Comparison of ENCODE assay signal across 8 cellular contexts in the genomic region with DNA sequence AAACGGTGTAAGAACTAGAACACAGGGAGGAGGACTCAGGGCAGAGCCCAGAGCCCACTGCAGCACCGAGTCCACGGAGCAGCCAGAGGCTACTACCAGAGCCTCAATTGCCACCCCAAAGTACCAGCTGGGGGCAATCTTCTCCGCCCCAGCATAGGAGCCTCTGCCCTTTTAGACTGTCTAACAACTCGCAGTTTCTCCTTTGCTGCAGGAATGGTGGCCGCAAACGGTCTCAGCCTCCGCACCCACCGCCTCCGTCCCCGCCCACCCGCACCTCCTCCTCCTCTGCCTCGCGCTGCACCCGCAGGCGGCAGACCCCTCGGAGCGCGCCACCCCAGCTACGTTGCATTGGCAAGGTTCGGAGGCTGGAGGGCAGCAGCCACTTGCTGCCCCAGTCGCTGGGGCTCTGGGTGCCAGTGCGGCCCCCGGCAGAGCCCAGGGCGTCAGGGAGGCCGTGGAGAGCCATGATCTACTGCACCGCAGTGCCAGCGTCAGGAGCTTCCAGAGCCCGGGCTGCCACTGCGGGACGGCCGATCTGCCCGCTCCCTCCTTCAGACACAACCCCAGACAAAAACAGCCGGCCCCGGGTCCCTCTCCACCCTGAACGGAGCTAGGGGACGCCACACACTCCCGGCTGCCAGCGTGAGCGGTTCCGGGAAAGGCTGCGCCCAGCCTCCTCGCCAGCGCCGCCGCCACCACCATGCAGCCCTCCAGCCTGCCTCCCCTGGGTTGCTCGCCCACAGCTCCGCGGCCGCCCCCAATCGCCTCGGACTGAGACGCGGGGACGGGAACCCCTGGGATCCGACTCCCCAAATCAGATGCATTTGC. TPM values are rescaled to one million over a fixed set of nuclear protein-coding genes. Genes with fewer than 3 reads are reported as not detected.
DNase-seq lines count a peak whose midpoint lies in the region; ATAC-seq and TF ChIP-seq lines count a peak whose summit lies in the region.

No MANE protein-coding gene starts in this region.

- TF ChIP-seq CTCF in SK-N-SH (IDR thresholded peaks at IDR 0.05) (peak; percentile 34), lower lobe of right lung (IDR thresholded peaks at IDR 0.05) (no peak), thoracic aorta (IDR thresholded peaks at IDR 0.05) (no peak)

- H3K9me3 ChIP-seq in SK-N-SH, result no peaks in the 10 kb centered on the region
- no peaks in the 10 kb centered on the region for H3K9me3 ChIP-seq in lower lobe of right lung
- no peaks in the 10 kb centered on the region for H3K9me3 ChIP-seq in thoracic aorta

- H3K27me3 ChIP-seq in SK-N-SH (ENCODE audit: insufficient read depth), result no peaks in the 10 kb centered on the region
- H3K27me3 ChIP-seq in lower lobe of right lung (ENCODE audit: low read depth), result peaks cover 35% of the 10 kb centered on the region
- H3K27me3 ChIP-seq in thoracic aorta (replicated peaks; ENCODE audit: insufficient read depth), result no peaks in the 10 kb centered on the region

- peak overlapping the region; percentile 67 to 83 for H3K4me3 ChIP-seq in SK-N-SH (ENCODE audit: low read depth in 2 of 2, low read length in 1 of 2)
- peak overlapping the region; percentile 56 for H3K4me3 ChIP-seq in lower lobe of right lung
- peak overlapping the region; percentile 84 for H3K4me3 ChIP-seq in thoracic aorta

- H3K4me2 ChIP-seq in SK-N-SH, result peak overlapping the region; percentile 97

- POLR2A ChIA-PET in SK-N-SH (lab: Yijun Ruan, JAX), result interaction anchor here (0.7 to 2.8 kb wide), 11 partner anchors 9 to 457 kb away, joined by 3 to 19 read pairs (median 4); no protein-coding TSS in a partner anchor

- no peaks in the 10 kb centered on the region for H3K79me2 ChIP-seq in SK-N-SH (ENCODE audit: insufficient read depth)

- H3K27ac ChIP-seq in SK-N-SH (ENCODE audit: low read depth in 2 of 2, low read length in 1 of 2) (peak overlapping the region in 1 of 2 experiments; percentile 96; a peak in 2 of 4 replicates), lower lobe of right lung (peak overlapping the region; percentile 12), thoracic aorta (no peak overlapping the region)

- under 1% methylated on average over 25 of the region's 56 CpGs for WGBS in SK-N-SH (ENCODE audit: low lambda C conversion rate)

- peaks cover 5% of the 10 kb centered on the region for H3F3A ChIP-seq in SK-N-SH (replicated peaks; ENCODE audit: insufficient read depth)

- TF ChIP-seq RAD21 in SK-N-SH (IDR thresholded peaks at IDR 0.05; ENCODE audit: low read length), result peak; percentile 16; the same call in 1 of the 2 replicates

- ATAC-seq in HG02571 (IDR thresholded peaks at IDR 0.05; ENCODE audit: unreplicated experiment), result peak; percentile 50
- peak; percentile 56 to 59 for ATAC-seq in lower lobe of right lung
- no peak for ATAC-seq in thoracic aorta (ENCODE audit: insufficient number of reproducible peaks, low FRiP score, low read depth)

- H3K36me3 ChIP-seq in SK-N-SH (replicated peaks in 1 of 2; ENCODE audit: control insufficient read depth in 1 of 2, insufficient read depth in 2 of 2, low read length in 1 of 2) (peaks cover 0 to 4% of the 10 kb centered on the region in 2 experiments), lower lobe of right lung (no peaks in the 10 kb centered on the region), thoracic aorta (no peaks in the 10 kb centered on the region)

- intact Hi-C loops in lower lobe of right lung (cut with DNase I), result no loop called here

- H3K4me1 ChIP-seq in SK-N-SH (ENCODE audit: control insufficient read depth in 1 of 2, insufficient read depth in 2 of 2, low read depth in 1 of 2, low read length in 1 of 2) (peaks cover 0 to 15% of the 10 kb centered on the region in 2 experiments; a peak in 2 of 4 replicates), lower lobe of right lung (peaks cover 19% of the 10 kb centered on the region), thoracic aorta (ENCODE audit: control insufficient read depth in 1 of 2, low read depth in 2 of 2) (peaks cover 0 to 29% of the 10 kb centered on the region in 2 donors)

- peak overlapping the region; percentile 92; the same call in 1 of the 2 replicates for H2AFZ ChIP-seq in SK-N-SH (ENCODE audit: low read depth)

- H3K9me2 ChIP-seq in SK-N-SH, result no peaks in the 10 kb centered on the region

- TF ChIP-seq EP300 in SK-N-SH (IDR thresholded peaks at IDR 0.05; ENCODE audit: borderline replicate concordance in 1 of 2, low read depth in 1 of 2, low read length in 1 of 2), result no peak

- CTCF ChIA-PET in SK-N-SH (lab: Yijun Ruan, JAX), result interaction anchor here (0.8 to 6.0 kb wide), 14 partner anchors 9 to 1255 kb away, joined by 3 to 67 read pairs (median 4); no protein-coding TSS in a partner anchor

- DNase-seq in ELF-1 (ENCODE audit: low read depth, low spot score) (peak; percentile 33), SK-N-SH (peak; percentile 78), cortex of kidney (lab: John Stamatoyannopoulos, UW) (peak; percentile 7), lower lobe of right lung (peak; percentile 37), thoracic aorta (ENCODE audit: low spot score) (no peak), EL (no peak), NCI-H1048 (lab: John Stamatoyannopoulos, UW) (no peak)

- peak overlapping the region; percentile 28; the same call in 1 of the 2 replicates for H3K9ac ChIP-seq in SK-N-SH

- H4K20me1 ChIP-seq in SK-N-SH (ENCODE audit: insufficient read depth), result no peaks in the 10 kb centered on the region

TF ChIP-seq in SK-N-SH, 30 proteins besides CTCF, POLR2A, EP300 and RAD21:
- TF ChIP-seq RXRA (IDR thresholded peaks at IDR 0.05; ENCODE audit: borderline replicate concordance, low read depth), result no peak
- no peak for TF ChIP-seq USF2 (IDR thresholded peaks at IDR 0.05; ENCODE audit: borderline replicate concordance, low read depth, low read length)
- no peak for TF ChIP-seq FOSL2 (IDR thresholded peaks at IDR 0.05; ENCODE audit: borderline replicate concordance, low read depth)
- TF ChIP-seq SMC3 (IDR thresholded peaks at IDR 0.05; ENCODE audit: low read depth, low read length), result peak; percentile 27
- TF ChIP-seq FOXM1 (IDR thresholded peaks at IDR 0.05; ENCODE audit: low read depth), result no peak
- peak; percentile 1 for TF ChIP-seq CHD2 (IDR thresholded peaks at IDR 0.05; ENCODE audit: low read length, partially characterized antibody)
- no peak for TF ChIP-seq MAX (IDR thresholded peaks at IDR 0.05; ENCODE audit: low read depth)
- no peak for TF ChIP-seq PBX3 (IDR thresholded peaks at IDR 0.05)

RNA-seq across cellular contexts. Expression of gene FGF14, which starts 1.8 kb away (rescaled TPM):
- 0.20 and 0.36 TPM in 2 replicates for polyA plus RNA-seq in SK-N-SH (2012; rRNA removed)
- polyA plus RNA-seq in SK-N-SH (2012; cell fraction: cytosol; rRNA removed), result 0.85 and 1.6 TPM in 2 replicates
- polyA plus RNA-seq in SK-N-SH (2012; cell fraction: nucleus; rRNA removed), result 0.62 and 0.75 TPM in 2 replicates
- total RNA-seq in lower lobe of right lung (5.0 TPM), thoracic aorta (under 1 TPM; 0.14 TPM)

Comparison
In these comparisons a context has a peak if more than half of its experiments do, and no peak if none do; other contexts are left out.
1. DNase-seq: peak in ELF-1 (single experiment), SK-N-SH (single experiment), cortex of kidney (single experiment) and lower lobe of right lung (single experiment); none in thoracic aorta (single experiment), EL (single experiment) and NCI-H1048 (single experiment).
2. Peak in every context shown above with its lines, with median percentiles within 50 percentile points of each other: H3K4me3 ChIP-seq.